In the genomic region with DNA sequence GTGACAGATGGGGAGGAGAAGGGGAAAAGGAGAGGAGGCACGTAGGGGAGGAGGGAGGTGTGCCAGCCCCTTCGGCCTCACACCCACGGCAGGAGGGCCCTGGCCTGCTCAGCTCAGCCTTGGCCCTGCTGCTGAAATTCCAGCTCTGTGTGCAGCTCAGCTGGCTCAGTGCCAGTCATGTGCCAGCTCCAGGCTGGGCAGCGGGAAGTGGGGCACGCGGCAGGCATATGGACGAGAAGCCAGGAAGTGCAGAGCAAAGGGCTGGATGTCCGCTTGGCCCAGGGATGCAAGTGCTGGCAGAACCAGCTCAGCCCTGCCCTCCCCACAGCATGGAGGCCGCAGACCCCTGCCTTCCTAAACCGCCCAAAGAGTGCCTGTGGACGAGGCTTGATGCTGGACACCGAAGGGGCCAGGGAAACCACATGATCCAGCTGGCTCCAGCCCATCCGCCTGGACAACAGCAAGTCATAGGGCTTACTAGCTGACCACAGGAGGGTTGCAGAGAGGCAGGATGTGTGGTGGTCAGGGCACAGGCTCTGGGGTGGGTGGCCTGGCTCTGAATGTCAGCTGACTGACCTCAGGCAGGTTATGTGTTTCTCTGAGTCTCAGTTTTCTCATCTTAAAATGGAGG, we compare ENCODE assay signal across 9 cellular contexts.
DNase-seq lines count a peak whose midpoint lies in the region; ATAC-seq and TF ChIP-seq lines count a peak whose summit lies in the region.
"Had no signal": no experiment of that assay in that cellular context is flagged by ENCODE, and none has a peak within 500 bp of the region (broad histone marks: within the 10 kb centered on the region; RNA-seq: fewer than 3 reads in every experiment).

No MANE protein-coding gene starts in this region.

- H3K27ac ChIP-seq in gastroesophageal sphincter (no peak overlapping the region), GM23338 (ENCODE audit: low read depth) (no peak overlapping the region)

- H3F3A ChIP-seq in GM23338 (replicated peaks; ENCODE audit: low read depth): no peaks in the 10 kb centered on the region; the same call in 1 of the 2 replicates

- intact Hi-C loops in posterior vena cava (cut with DNase I): loop anchor here in 1 of 2 donors (10.0 kb wide), 1 partner anchor 260 kb away; no protein-coding TSS in a partner anchor

- in situ Hi-C loops in G401 (cut with HindIII; ENCODE audit: low sequenced_read_pairs): no loop called here

- no peaks in the 10 kb centered on the region; the same call in 1 of the 2 replicates for H4K20me1 ChIP-seq in GM23338 (replicated peaks; ENCODE audit: insufficient read depth)

- peak; percentile 67 for ATAC-seq in gastroesophageal sphincter
- ATAC-seq in GM23338: no peak
- no peak for ATAC-seq in GM18858 (IDR thresholded peaks at IDR 0.05; ENCODE audit: unreplicated experiment)

- H3K27me3 ChIP-seq in gastroesophageal sphincter (no peaks in the 10 kb centered on the region), GM23338 (ENCODE audit: insufficient read depth) (no peaks in the 10 kb centered on the region)

- no peak for TF ChIP-seq POLR2A in gastroesophageal sphincter (IDR thresholded peaks at IDR 0.05)

- H3K9me2 ChIP-seq in GM23338 (ENCODE audit: insufficient read depth): no peaks in the 10 kb centered on the region

- WGBS in gastroesophageal sphincter (ENCODE audit: low coverage in 1 of 2), 2 donors: 19 to 68% methylated on average over 2 to 3 of the region's 13 CpGs

- no peaks in the 10 kb centered on the region for H3K9me3 Mint-ChIP-seq in GM23338

- TF ChIP-seq CTCF in gastroesophageal sphincter (IDR thresholded peaks at IDR 0.05) (no peak), GM23338 (conservative IDR thresholded peaks at IDR 0.05; ENCODE audit: low read depth in 2 of 2) (no peak)

- H3K4me1 ChIP-seq in gastroesophageal sphincter (peaks cover 0 to 37% (median 4%) of the 10 kb centered on the region in 3 donors), GM23338 (ENCODE audit: insufficient read depth) (peaks cover 18% of the 10 kb centered on the region; the same call in 1 of the 2 replicates)

- H3K27ac Mint-ChIP-seq in GM23338: no peak overlapping the region

- no peaks in the 10 kb centered on the region for H3K9me3 ChIP-seq in gastroesophageal sphincter

- TF ChIP-seq EP300 in gastroesophageal sphincter (IDR thresholded peaks at IDR 0.05): no peak

- H3K36me3 ChIP-seq in gastroesophageal sphincter: no peaks in the 10 kb centered on the region
- H3K36me3 ChIP-seq in GM23338 (ENCODE audit: insufficient read depth): no peaks in the 10 kb centered on the region

- peaks cover 10% of the 10 kb centered on the region for H3K4me1 Mint-ChIP-seq in GM23338

- H3K4me3 ChIP-seq in gastroesophageal sphincter: no peak overlapping the region
- H3K4me3 ChIP-seq in GM23338: no peak overlapping the region

- no peaks in the 10 kb centered on the region for H3K36me3 Mint-ChIP-seq in GM23338 (ENCODE audit: low read depth)

- no peaks in the 10 kb centered on the region for H3K79me2 ChIP-seq in GM23338 (replicated peaks; ENCODE audit: insufficient read depth)

- no peak overlapping the region for H2AFZ ChIP-seq in GM23338

- H3K27me3 Mint-ChIP-seq in GM23338 (ENCODE audit: insufficient read depth, low read depth, poor library complexity): peaks cover 16% of the 10 kb centered on the region

- DNase-seq in G401 (ENCODE audit: low spot score) (peak; percentile 95), NCI-H69 (lab: John Stamatoyannopoulos, UW) (peak; percentile 96), posterior vena cava (ENCODE audit: low spot score) (peak; percentile 87), GM23338 (ENCODE audit: low spot score) (no peak), SIG-M5 treated with dmso at 0.1 percent for 504 hours (lab: John Stamatoyannopoulos, UW; ENCODE audit: unreplicated experiment) (no peak), NCI-H226 (no peak)
- DNase-seq: effector CD4-positive, alpha-beta T cell had no signal

- no peak overlapping the region for H3K4me3 Mint-ChIP-seq in GM23338

- H3K4me2 ChIP-seq in GM23338: no peak overlapping the region

TF ChIP-seq in GM23338, 12 proteins besides CTCF, POLR2A, EP300 and RAD21 (continues in another document):
- no peak for TF ChIP-seq JUNB (IDR thresholded peaks at IDR 0.05; ENCODE audit: unreplicated experiment)
- TF ChIP-seq EZH2phosphoT487 (IDR thresholded peaks at IDR 0.05; ENCODE audit: unreplicated experiment): no peak
- TF ChIP-seq, protein P1, sequence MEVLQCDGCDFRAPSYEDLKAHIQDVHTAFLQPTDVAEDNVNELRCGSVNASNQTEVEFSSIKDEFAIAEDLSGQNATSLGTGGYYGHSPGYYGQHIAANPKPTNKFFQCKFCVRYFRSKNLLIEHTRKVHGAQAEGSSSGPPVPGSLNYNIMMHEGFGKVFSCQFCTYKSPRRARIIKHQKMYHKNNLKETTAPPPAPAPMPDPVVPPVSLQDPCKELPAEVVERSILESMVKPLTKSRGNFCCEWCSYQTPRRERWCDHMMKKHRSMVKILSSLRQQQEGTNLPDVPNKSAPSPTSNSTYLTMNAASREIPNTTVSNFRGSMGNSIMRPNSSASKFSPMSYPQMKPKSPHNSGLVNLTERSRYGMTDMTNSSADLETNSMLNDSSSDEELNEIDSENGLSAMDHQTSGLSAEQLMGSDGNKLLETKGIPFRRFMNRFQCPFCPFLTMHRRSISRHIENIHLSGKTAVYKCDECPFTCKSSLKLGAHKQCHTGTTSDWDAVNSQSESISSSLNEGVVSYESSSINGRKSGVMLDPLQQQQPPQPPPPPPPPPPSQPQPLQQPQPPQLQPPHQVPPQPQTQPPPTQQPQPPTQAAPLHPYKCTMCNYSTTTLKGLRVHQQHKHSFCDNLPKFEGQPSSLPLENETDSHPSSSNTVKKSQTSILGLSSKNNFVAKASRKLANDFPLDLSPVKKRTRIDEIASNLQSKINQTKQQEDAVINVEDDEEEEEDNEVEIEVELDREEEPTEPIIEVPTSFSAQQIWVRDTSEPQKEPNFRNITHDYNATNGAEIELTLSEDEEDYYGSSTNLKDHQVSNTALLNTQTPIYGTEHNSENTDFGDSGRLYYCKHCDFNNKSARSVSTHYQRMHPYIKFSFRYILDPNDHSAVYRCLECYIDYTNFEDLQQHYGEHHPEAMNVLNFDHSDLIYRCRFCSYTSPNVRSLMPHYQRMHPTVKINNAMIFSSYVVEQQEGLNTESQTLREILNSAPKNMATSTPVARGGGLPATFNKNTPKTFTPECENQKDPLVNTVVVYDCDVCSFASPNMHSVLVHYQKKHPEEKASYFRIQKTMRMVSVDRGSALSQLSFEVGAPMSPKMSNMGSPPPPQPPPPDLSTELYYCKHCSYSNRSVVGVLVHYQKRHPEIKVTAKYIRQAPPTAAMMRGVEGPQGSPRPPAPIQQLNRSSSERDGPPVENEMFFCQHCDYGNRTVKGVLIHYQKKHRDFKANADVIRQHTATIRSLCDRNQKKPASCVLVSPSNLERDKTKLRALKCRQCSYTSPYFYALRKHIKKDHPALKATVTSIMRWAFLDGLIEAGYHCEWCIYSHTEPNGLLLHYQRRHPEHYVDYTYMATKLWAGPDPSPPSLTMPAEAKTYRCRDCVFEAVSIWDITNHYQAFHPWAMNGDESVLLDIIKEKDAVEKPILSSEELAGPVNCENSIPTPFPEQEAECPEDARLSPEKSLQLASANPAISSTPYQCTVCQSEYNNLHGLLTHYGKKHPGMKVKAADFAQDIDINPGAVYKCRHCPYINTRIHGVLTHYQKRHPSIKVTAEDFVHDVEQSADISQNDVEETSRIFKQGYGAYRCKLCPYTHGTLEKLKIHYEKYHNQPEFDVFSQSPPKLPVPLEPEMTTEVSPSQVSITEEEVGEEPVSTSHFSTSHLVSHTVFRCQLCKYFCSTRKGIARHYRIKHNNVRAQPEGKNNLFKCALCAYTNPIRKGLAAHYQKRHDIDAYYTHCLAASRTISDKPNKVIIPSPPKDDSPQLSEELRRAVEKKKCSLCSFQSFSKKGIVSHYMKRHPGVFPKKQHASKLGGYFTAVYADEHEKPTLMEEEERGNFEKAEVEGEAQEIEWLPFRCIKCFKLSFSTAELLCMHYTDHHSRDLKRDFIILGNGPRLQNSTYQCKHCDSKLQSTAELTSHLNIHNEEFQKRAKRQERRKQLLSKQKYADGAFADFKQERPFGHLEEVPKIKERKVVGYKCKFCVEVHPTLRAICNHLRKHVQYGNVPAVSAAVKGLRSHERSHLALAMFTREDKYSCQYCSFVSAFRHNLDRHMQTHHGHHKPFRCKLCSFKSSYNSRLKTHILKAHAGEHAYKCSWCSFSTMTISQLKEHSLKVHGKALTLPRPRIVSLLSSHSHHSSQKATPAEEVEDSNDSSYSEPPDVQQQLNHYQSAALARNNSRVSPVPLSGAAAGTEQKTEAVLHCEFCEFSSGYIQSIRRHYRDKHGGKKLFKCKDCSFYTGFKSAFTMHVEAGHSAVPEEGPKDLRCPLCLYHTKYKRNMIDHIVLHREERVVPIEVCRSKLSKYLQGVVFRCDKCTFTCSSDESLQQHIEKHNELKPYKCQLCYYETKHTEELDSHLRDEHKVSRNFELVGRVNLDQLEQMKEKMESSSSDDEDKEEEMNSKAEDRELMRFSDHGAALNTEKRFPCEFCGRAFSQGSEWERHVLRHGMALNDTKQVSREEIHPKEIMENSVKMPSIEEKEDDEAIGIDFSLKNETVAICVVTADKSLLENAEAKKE (CRISPR knock-in tag; IDR thresholded peaks at IDR 0.05): no peak
- no peak for TF ChIP-seq STAT1 (IDR thresholded peaks at IDR 0.05; ENCODE audit: unreplicated experiment)
- no peak for TF ChIP-seq NANOG (IDR thresholded peaks at IDR 0.05; ENCODE audit: borderline replicate concordance)
- TF ChIP-seq ZNF114 (CRISPR knock-in tag; IDR thresholded peaks at IDR 0.05): no peak
- TF ChIP-seq ZNF331 (CRISPR knock-in tag; IDR thresholded peaks at IDR 0.05; ENCODE audit: low read depth): no peak
- TF ChIP-seq EZH2 (IDR thresholded peaks at IDR 0.05; ENCODE audit: low read depth, unreplicated experiment): no peak
- TF ChIP-seq POLR2AphosphoS5 (IDR thresholded peaks at IDR 0.05; ENCODE audit: low read depth): no peak

Comparison
In these comparisons a context has a peak if more than half of its experiments do, and no peak if none do; other contexts are left out.
1. DNase-seq: peak in G401 (single experiment), NCI-H69 (single experiment) and posterior vena cava (single experiment); none in GM23338 (single experiment), SIG-M5 treated with dmso at 0.1 percent for 504 hours (single experiment) and NCI-H226 (single experiment).